Comparison of ENCODE assay signal across 16 cellular contexts in the genomic region with DNA sequence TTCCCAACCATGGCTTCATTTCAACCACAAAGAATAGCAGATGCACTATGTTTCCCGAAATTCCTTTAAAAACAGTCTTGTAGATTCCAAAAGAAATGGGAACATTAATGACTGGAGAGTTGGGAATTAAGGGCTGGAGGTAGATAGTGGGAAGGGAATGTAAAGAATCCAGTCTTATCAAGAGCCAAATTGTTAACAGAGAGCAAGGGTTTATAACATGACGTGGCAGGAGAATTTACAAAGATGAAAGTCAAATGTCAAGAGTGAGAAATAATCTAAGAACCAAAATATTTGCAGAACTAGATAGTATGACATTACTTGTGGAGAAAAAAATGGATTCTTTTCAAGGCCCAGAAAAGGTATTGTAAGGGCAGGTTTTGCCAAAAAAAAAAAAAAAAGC.
"Had no signal": no experiment of that assay in that cellular context is flagged by ENCODE, and none has a peak within 500 bp of the region (broad histone marks: within the 10 kb centered on the region; RNA-seq: fewer than 3 reads in every experiment).

No MANE protein-coding gene starts in this region.

- DNase-seq: effector memory CD8-positive, alpha-beta T cell; esophagus squamous epithelium; heart left ventricle; hippocampal formation; kidney glomerular epithelial cell; mucosa of descending colon; naive thymus-derived CD8-positive, alpha-beta T cell; ovary; sigmoid colon; small intestine; stimulated activated CD4-positive, alpha-beta T cell treated with anti-CD3 and anti-CD28 coated beads, Interleukin-12 subunit alpha, Interleukin-12 subunit beta, amount 100 ng/mL, for 4 hours; stimulated activated CD4-positive, alpha-beta T cell treated with anti-CD3 and anti-CD28 coated beads, Interleukin-2, amount 100 ng/mL, for 48 hours; stimulated activated naive CD4-positive, alpha-beta T cell treated with Interleukin-2 at 50 U/mL for 16 hours; upper lobe of left lung had no signal

- H3K27ac ChIP-seq: esophagus squamous epithelium, heart left ventricle, ovary, right atrium auricular region, sigmoid colon, upper lobe of left lung, vagina had no signal

- H3K27me3 ChIP-seq: esophagus squamous epithelium, ovary, right atrium auricular region, sigmoid colon, upper lobe of left lung, vagina had no signal

- H3K9me3 ChIP-seq: esophagus squamous epithelium, heart left ventricle, mucosa of descending colon, ovary, right atrium auricular region, sigmoid colon, upper lobe of left lung, vagina had no signal

- H3K4me1 ChIP-seq: esophagus squamous epithelium, heart left ventricle, right atrium auricular region, sigmoid colon, upper lobe of left lung, vagina had no signal

- H3K4me3 ChIP-seq: esophagus squamous epithelium, heart left ventricle, mucosa of descending colon, ovary, right atrium auricular region, sigmoid colon, upper lobe of left lung, vagina had no signal

- H3K36me3 ChIP-seq: esophagus squamous epithelium, heart left ventricle, ovary, right atrium auricular region, sigmoid colon, upper lobe of left lung, vagina had no signal

- ATAC-seq: effector memory CD8-positive, alpha-beta T cell; heart left ventricle; mucosa of descending colon; naive thymus-derived CD8-positive, alpha-beta T cell had no signal
